Comparison of ENCODE assay signal across 1 cellular context in genomic region chr6:73308712-73309533, GRCh38.
TF ChIP-seq lines count a peak whose summit lies in the region.

No MANE protein-coding gene starts in this region.

TF ChIP-seq in GM12878, 131 proteins besides CTCF, POLR2A, EP300 and RAD21:
- TF ChIP-seq ZNF24 (IDR thresholded peaks at IDR 0.05), result no peak
- peak; percentile 54 for TF ChIP-seq MLLT1 (IDR thresholded peaks at IDR 0.05)
- TF ChIP-seq ZBTB33 (IDR thresholded peaks at IDR 0.05), result peak; percentile 89
